ENCODE assay signal across 15 cellular contexts in the genomic region with DNA sequence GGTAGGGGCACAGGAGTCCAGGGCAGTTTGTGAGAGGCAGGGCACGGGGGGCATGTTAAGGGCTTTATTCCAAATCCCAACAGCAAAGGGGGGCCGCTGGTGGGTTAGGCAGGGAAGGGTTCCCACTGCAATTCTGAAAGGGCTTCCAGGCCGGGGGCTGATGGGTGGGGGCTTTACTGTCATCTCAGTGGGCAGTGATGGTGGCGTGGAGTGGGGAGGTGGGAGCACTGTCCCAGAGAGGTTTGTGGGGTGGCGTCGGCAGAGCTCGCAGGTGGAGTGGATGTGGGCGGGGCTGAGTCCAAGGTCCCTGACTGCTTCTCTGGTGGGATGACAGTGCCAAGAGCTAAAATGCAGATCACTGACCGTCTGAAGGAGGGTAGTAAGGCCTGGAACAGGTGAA.
DNase-seq lines count a peak whose midpoint lies in the region; ATAC-seq, FAIRE-seq and TF ChIP-seq lines count a peak whose summit lies in the region.
"Had no signal": no experiment of that assay in that cellular context is flagged by ENCODE, and none has a peak within 500 bp of the region (broad histone marks: within the 10 kb centered on the region; RNA-seq: fewer than 3 reads in every experiment).

No MANE protein-coding gene starts in this region.

- TF ChIP-seq EP300 in H1 (IDR thresholded peaks at IDR 0.05; ENCODE audit: borderline replicate concordance in 1 of 2, low read depth in 2 of 2, low read length in 2 of 2) = no peak

- POLR2A ChIA-PET in H1 (lab: Charles Lee; ENCODE audit: partially characterized antibody) = no interaction called here

- in situ Hi-C loops in GM13977 (cut with MboI; ENCODE audit: low pct_unique_long_range_greater_than_20kb, low sequenced_read_pairs, unreplicated experiment) = no loop called here

- H2BK120ac ChIP-seq in H1 (replicated peaks; ENCODE audit: low read depth, low read length) = no peak overlapping the region

- no peak overlapping the region for H2BK5ac ChIP-seq in H1 (ENCODE audit: low read depth, low read length)

- TF ChIP-seq RAD21 in H1 (IDR thresholded peaks at IDR 0.05 in 1 of 2, conservative IDR thresholded peaks at IDR 0.05 in 1 of 2; ENCODE audit: low read depth in 2 of 2, low read length in 2 of 2) = no peak

- WGBS in H1 (ENCODE audit: extremely low coverage in 1 of 2, insufficient coverage in 1 of 2, insufficient read length in 1 of 2, insufficient replicate concordance in 2 of 2, low coverage in 1 of 2, low lambda C conversion rate in 2 of 2, missing lambda C conversion rate in 1 of 2), 2 experiments = 92% methylated on average over 9 of the region's 9 CpGs; no CpG with 5 or more reads in 1 of the 2 experiments

- H4K5ac ChIP-seq in H1 (ENCODE audit: insufficient read length, low read depth, low read length) = no peak overlapping the region

- H3K23ac ChIP-seq in H1 (ENCODE audit: insufficient read length) = no peak overlapping the region

- H3K56ac ChIP-seq in H1 (replicated peaks; ENCODE audit: insufficient read length, low read depth, low read length) = no peak overlapping the region

- no peak overlapping the region for H2BK12ac ChIP-seq in H1 (ENCODE audit: low read depth, low read length)

- H3K4me3 ChIP-seq in H1 (ENCODE audit: extremely low read depth in 1 of 4, insufficient read depth in 2 of 4, low read depth in 3 of 4, low read length in 4 of 4) = no peak overlapping the region
- H3K4me3 ChIP-seq: A549 had no signal

- no peak for FAIRE-seq in H1 (lab: Jason Lieb, UNC)
- FAIRE-seq: A549, G401.6, GM12891, H54 had no signal

- no peaks in the 10 kb centered on the region for H4K20me1 ChIP-seq in H1 (replicated peaks in 1 of 2; ENCODE audit: control insufficient read depth in 1 of 2, insufficient read depth in 2 of 2, low read length in 2 of 2)

- H3K4ac ChIP-seq in H1 (replicated peaks; ENCODE audit: insufficient read length, low read depth, low read length) = no peak overlapping the region

- H4K91ac ChIP-seq in H1 (replicated peaks; ENCODE audit: insufficient read length, low read length) = no peak overlapping the region

- H3K79me2 ChIP-seq in H1 (ENCODE audit: control insufficient read depth in 1 of 2, insufficient read depth in 2 of 2, low read length in 2 of 2) = no peaks in the 10 kb centered on the region

- no peak overlapping the region for H2AK5ac ChIP-seq in H1 (ENCODE audit: low read depth, low read length)

- intact Hi-C loops in left colon (cut with DNase I, micrococcal nuclease) = no loop called here

- no peak for DNase-seq in H1 (ENCODE audit: low read depth in 1 of 2, low spot score in 2 of 2)
- no peak for DNase-seq in left colon
- DNase-seq in mesenteric fat pad (ENCODE audit: low spot score) = peak; percentile 57
- DNase-seq in GM13977 (ENCODE audit: low spot score) = no peak
- DNase-seq in NAMALWA (ENCODE audit: low spot score) = no peak
- DNase-seq: BE2C; CD4-positive, alpha-beta memory T cell; DMS79 treated with DMSO at 0.1 percent for 48 hours; EL had no signal

- no peaks in the 10 kb centered on the region for H3K79me1 ChIP-seq in H1 (ENCODE audit: low read depth, low read length)

- H3K9ac ChIP-seq in H1 (replicated peaks in 1 of 4; ENCODE audit: extremely low read depth in 1 of 4, low read depth in 3 of 4, low read length in 3 of 4) = no peak overlapping the region

- peaks cover 3% of the 10 kb centered on the region; the same call in 1 of the 2 replicates for H3K23me2 ChIP-seq in H1 (ENCODE audit: low read depth, low read length)

- H2BK15ac ChIP-seq in H1 (ENCODE audit: low read length) = no peak overlapping the region

- CTCF ChIA-PET in H1 (lab: Charles Lee; ENCODE audit: partially characterized antibody) = interaction anchor here (0.7 to 1.7 kb wide), 4 partner anchors 45 to 429 kb away, joined by 3 to 4 read pairs (median 3); no protein-coding TSS in a partner anchor

- H3K36me3 ChIP-seq in H1 (ENCODE audit: control insufficient read depth in 2 of 4, insufficient read depth in 4 of 4, low read length in 3 of 4) = peaks cover 0 to 17% (median 4%) of the 10 kb centered on the region in 4 experiments; a peak in 5 of 8 replicates
- H3K36me3 ChIP-seq: BE2C had no signal

- H3K4me2 ChIP-seq in H1 (ENCODE audit: insufficient read depth in 1 of 2, low read depth in 2 of 2, low read length in 2 of 2) = no peak overlapping the region
- H3K4me2 ChIP-seq: A549 had no signal

- H2AFZ ChIP-seq in H1 (ENCODE audit: low read length) = no peak overlapping the region

- no peak overlapping the region for H3K18ac ChIP-seq in H1 (ENCODE audit: extremely low read depth, low read length)

- TF ChIP-seq CTCF in H1 (IDR thresholded peaks at IDR 0.05; ENCODE audit: control extremely low read depth in 1 of 3, insufficient read depth in 1 of 3, low read depth in 1 of 3, low read length in 3 of 3) (no peak), GM13977 (IDR thresholded peaks at IDR 0.05; ENCODE audit: extremely low read depth, insufficient read depth, missing control alignments) (no peak)

- ATAC-seq in left colon (peak; percentile 35), HG03139 (IDR thresholded peaks at IDR 0.05; ENCODE audit: unreplicated experiment) (no peak)
- ATAC-seq: A549 had no signal

- TF ChIP-seq POLR2A in H1 (IDR thresholded peaks at IDR 0.05; ENCODE audit: control extremely low read depth in 1 of 2, low read depth in 2 of 2, low read length in 2 of 2) = no peak

- H4K8ac ChIP-seq in H1 (ENCODE audit: extremely low read depth, insufficient read depth, low read length) = peak overlapping the region; percentile 11; the same call in 1 of the 2 replicates

- no peak overlapping the region for H3K14ac ChIP-seq in H1 (ENCODE audit: insufficient read length)

- no peak overlapping the region for H2BK20ac ChIP-seq in H1 (ENCODE audit: low read length)

- no peaks in the 10 kb centered on the region for H3K9me3 ChIP-seq in H1 (ENCODE audit: insufficient read depth in 2 of 2, low read depth in 1 of 2, low read length in 1 of 2)
- H3K9me3 ChIP-seq: A549, BE2C had no signal

- peaks cover 0 to 9% (median 2%) of the 10 kb centered on the region in 4 experiments; a peak in 4 of 7 replicates for H3K4me1 ChIP-seq in H1 (replicated peaks in 1 of 4; ENCODE audit: control insufficient read depth in 3 of 4, insufficient read depth in 4 of 4, low read length in 3 of 4)
- H3K4me1 ChIP-seq: A549, BE2C had no signal

- 0 out of 7 replicates have a peak, but pooled peaks cover 0 to 3% (median 0%) of the 10 kb centered on the region in 4 experiments for H3K27me3 ChIP-seq in H1 (replicated peaks in 1 of 4; ENCODE audit: control insufficient read depth in 3 of 4, extremely low read depth in 1 of 4, insufficient read depth in 3 of 4, low read length in 3 of 4)
- H3K27me3 ChIP-seq: BE2C had no signal

- no peak overlapping the region for H3K27ac ChIP-seq in H1 (ENCODE audit: low read depth, low read length)
- H3K27ac ChIP-seq: A549, C4-2B had no signal

TF ChIP-seq in H1, 55 proteins besides CTCF, POLR2A, EP300 and RAD21:
- no peak for TF ChIP-seq TAF1 (IDR thresholded peaks at IDR 0.05; ENCODE audit: low read depth, low read length)
- TF ChIP-seq CTBP2 (IDR thresholded peaks at IDR 0.05; ENCODE audit: borderline replicate concordance, insufficient read depth, insufficient read length, low read length) = no peak
- TF ChIP-seq JUND (IDR thresholded peaks at IDR 0.05; ENCODE audit: low read length) = no peak
- TF ChIP-seq SIRT6 (IDR thresholded peaks at IDR 0.05; ENCODE audit: low read length) = no peak
- TF ChIP-seq USF2 (IDR thresholded peaks at IDR 0.05; ENCODE audit: low read length) = no peak
- no peak for TF ChIP-seq CREB1 (IDR thresholded peaks at IDR 0.05)
- no peak for TF ChIP-seq E2F6 (IDR thresholded peaks at IDR 0.05)
- TF ChIP-seq RBBP5 (IDR thresholded peaks at IDR 0.05; ENCODE audit: borderline replicate concordance, low read depth, low read length) = no peak
- no peak for TF ChIP-seq RNF2 (IDR thresholded peaks at IDR 0.05; ENCODE audit: borderline replicate concordance, low read depth, low read length, missing control alignments, poor library complexity, severe bottlenecking)
- no peak for TF ChIP-seq SP1 (IDR thresholded peaks at IDR 0.05; ENCODE audit: low read depth, low read length)
- TF ChIP-seq FOSL1 (IDR thresholded peaks at IDR 0.05; ENCODE audit: insufficient read depth, low read depth, low read length) = no peak
- no peak for TF ChIP-seq TCF12 (IDR thresholded peaks at IDR 0.05; ENCODE audit: low read depth, low read length)
